25 cellular contexts compared by ENCODE assay signal in the genomic region with DNA sequence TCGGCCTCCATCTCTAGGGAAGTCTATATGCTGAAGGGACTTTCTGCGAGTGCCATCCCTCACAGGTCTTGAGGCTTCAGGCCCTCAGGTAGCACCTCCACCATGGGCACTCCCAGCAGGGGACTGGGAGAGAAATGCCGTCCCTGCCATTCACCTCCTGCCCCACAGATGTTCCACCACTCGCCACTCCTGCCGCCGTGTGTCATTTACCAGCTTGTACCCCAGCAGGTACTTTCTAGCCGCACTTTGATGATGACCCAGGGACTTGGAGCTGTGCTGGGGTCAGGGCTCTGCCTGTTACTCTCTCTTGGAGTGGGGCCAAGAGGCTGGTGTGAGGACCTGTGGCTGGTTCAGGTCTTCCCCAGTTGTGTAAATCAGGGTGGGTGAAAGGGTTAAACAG. TPM values are rescaled to one million over a fixed set of nuclear protein-coding genes. Genes with fewer than 3 reads are reported as not detected.
"Had no signal": no experiment of that assay in that cellular context is flagged by ENCODE, and none has a peak within 500 bp of the region (broad histone marks: within the 10 kb centered on the region; RNA-seq: fewer than 3 reads in every experiment).

No MANE protein-coding gene starts in this region.

- H3K9me3 Mint-ChIP-seq: activated CD8-positive, alpha-beta T cell treated with anti-CD3 and anti-CD28 coated beads for 36 hours; activated T-helper 1 cell treated with anti-CD3 and anti-CD28 coated beads, Interleukin-12 subunit alpha, Interleukin-12 subunit beta, Interleukin-2, Interleukin-4 antibody, amounts not matched to agents 30 ng/mL and 10 ng/mL and 1 ng/mL, durations not matched to agents 14 hours and 24 hours and 36 hours; brain; mesothelial cell of epicardium; natural killer cell treated with Interleukin-12 subunit alpha and Interleukin-12 subunit beta and Interleukin-15 and Interleukin-18, amount 100 ng/mL, for 72 hours; T-helper 2 cell treated with Interferon-gamma antibody and Interleukin-4, amounts not matched to agents 5 μg/mL and 100 μg/mL, for 36 hours; type B pancreatic cell had no signal

- H3K27me3 ChIP-seq: colonic mucosa, testis had no signal

- ATAC-seq: activated CD8-positive, alpha-beta T cell treated with anti-CD3 and anti-CD28 coated beads for 36 hours; left lobe of liver; natural killer cell treated with Interleukin-12 subunit alpha and Interleukin-12 subunit beta and Interleukin-15 and Interleukin-18, amount 100 ng/mL, for 72 hours had no signal

- H3K4me3 Mint-ChIP-seq: activated CD8-positive, alpha-beta T cell treated with anti-CD3 and anti-CD28 coated beads for 36 hours; activated T-helper 1 cell treated with anti-CD3 and anti-CD28 coated beads, Interleukin-12 subunit alpha, Interleukin-12 subunit beta, Interleukin-2, Interleukin-4 antibody, amounts not matched to agents 30 ng/mL and 10 ng/mL and 1 ng/mL, durations not matched to agents 14 hours and 24 hours and 36 hours; brain; mesothelial cell of epicardium; natural killer cell treated with Interleukin-12 subunit alpha and Interleukin-12 subunit beta and Interleukin-15 and Interleukin-18, amount 100 ng/mL, for 72 hours; T-helper 2 cell treated with Interferon-gamma antibody and Interleukin-4, amounts not matched to agents 5 μg/mL and 100 μg/mL, for 36 hours; type B pancreatic cell had no signal

- H3K36me3 ChIP-seq: colonic mucosa had no signal

- H3K4me1 ChIP-seq: colonic mucosa, testis had no signal

- H3K4me1 Mint-ChIP-seq: mesothelial cell of epicardium had no signal

- H3K27me3 Mint-ChIP-seq: activated CD8-positive, alpha-beta T cell treated with anti-CD3 and anti-CD28 coated beads for 36 hours; natural killer cell treated with Interleukin-12 subunit alpha and Interleukin-12 subunit beta and Interleukin-15 and Interleukin-18, amount 100 ng/mL, for 72 hours; type B pancreatic cell had no signal

- H3K4me3 ChIP-seq: colonic mucosa, lung, skin epidermis, testis had no signal

- H3K27ac Mint-ChIP-seq: activated CD8-positive, alpha-beta T cell treated with anti-CD3 and anti-CD28 coated beads for 36 hours; activated T-helper 1 cell treated with anti-CD3 and anti-CD28 coated beads, Interleukin-12 subunit alpha, Interleukin-12 subunit beta, Interleukin-2, Interleukin-4 antibody, amounts not matched to agents 30 ng/mL and 10 ng/mL and 1 ng/mL, durations not matched to agents 14 hours and 24 hours and 36 hours; mesothelial cell of epicardium; T-helper 2 cell treated with Interferon-gamma antibody and Interleukin-4, amounts not matched to agents 5 μg/mL and 100 μg/mL, for 36 hours; type B pancreatic cell had no signal

- FAIRE-seq: endometrium, keratinocyte, TTC549 had no signal

- H3K27ac ChIP-seq: colonic mucosa, skin epidermis, testis had no signal

- H3K9me3 ChIP-seq: colonic mucosa, testis had no signal

- DNase-seq: activated CD4-positive, alpha-beta T cell treated with anti-CD3 and anti-CD28 coated beads for 4 hours; activated CD8-positive, alpha-beta T cell treated with anti-CD3 and anti-CD28 coated beads for 36 hours; activated naive CD4-positive, alpha-beta T cell treated with Interleukin-2 at 50 U/mL for 16 hours; anterior cingulate cortex; central memory CD4-positive, alpha-beta T cell; colonic mucosa; erythroblast; foreskin melanocyte; hypothalamus; nucleus accumbens; stimulated activated CD4-positive, alpha-beta T cell treated with anti-CD3 and anti-CD28 coated beads, Interleukin-15, amount 100 ng/mL, for 24 hours; stimulated activated CD4-positive, alpha-beta T cell treated with anti-CD3 and anti-CD28 coated beads, Interleukin-2, amount 100 ng/mL, for 48 hours; testis had no signal

RNA-seq across cellular contexts. Expression of gene CRHR2, which starts 32.5 kb away (rescaled TPM):
- total RNA-seq: activated CD8-positive, alpha-beta T cell treated with anti-CD3 and anti-CD28 coated beads for 36 hours; activated T-helper 1 cell treated with anti-CD3 and anti-CD28 coated beads, Interleukin-12 subunit alpha, Interleukin-12 subunit beta, Interleukin-2, Interleukin-4 antibody, amounts not matched to agents 30 ng/mL and 10 ng/mL and 1 ng/mL, durations not matched to agents 14 hours and 24 hours and 36 hours; left lobe of liver; mesothelial cell of epicardium; natural killer cell treated with Interleukin-12 subunit alpha and Interleukin-12 subunit beta and Interleukin-15 and Interleukin-18, amount 100 ng/mL, for 72 hours had no signal
- polyA plus RNA-seq: keratinocyte had no signal
